In genomic region chr16:58012481-58012880, GRCh38 we compare ENCODE assay signal across 24 cellular contexts. TPM values are rescaled to one million over a fixed set of nuclear protein-coding genes. Genes with fewer than 3 reads are reported as not detected.
"Had no signal": no experiment of that assay in that cellular context is flagged by ENCODE, and none has a peak within 500 bp of the region (broad histone marks: within the 10 kb centered on the region; RNA-seq: fewer than 3 reads in every experiment).

No MANE protein-coding gene starts in this region.

- H3K27ac ChIP-seq: brain microvascular endothelial cell, coronary artery, esophagus squamous epithelium, skin epidermis, testis, upper lobe of left lung had no signal

- H3K4me3 Mint-ChIP-seq: activated CD4-positive, alpha-beta T cell treated with anti-CD3 and anti-CD28 coated beads, Interleukin-2, amount 10 ng/mL, durations not matched to agents 24 days and 14 days; activated CD8-positive, alpha-beta T cell treated with anti-CD3 and anti-CD28 coated beads, Interleukin-2, amount 10 ng/mL, durations not matched to agents 7 days and 5 days; activated naive CD4-positive, alpha-beta T cell treated with anti-CD3 and anti-CD28 coated beads, Interleukin-2, amount 10 ng/mL, durations not matched to agents 7 days and 5 days; activated naive CD8-positive, alpha-beta T cell treated with anti-CD3 and anti-CD28 coated beads, Interleukin-2, amount 50 U/mL, for 24 hours; activated T-cell treated with anti-CD3 and anti-CD28 coated beads, Interleukin-2, amount 50 U/mL, for 24 hours; stimulated activated effector memory CD8-positive, alpha-beta T cell treated with anti-CD3 and anti-CD28 coated beads, Interleukin-12 subunit alpha, Interleukin-12 subunit beta, amount 100 ng/mL, for 72 hours had no signal

- H3K27ac Mint-ChIP-seq: activated CD4-positive, alpha-beta T cell treated with anti-CD3 and anti-CD28 coated beads, Interleukin-2, amount 10 ng/mL, durations not matched to agents 24 days and 14 days; activated CD8-positive, alpha-beta T cell treated with anti-CD3 and anti-CD28 coated beads, Interleukin-2, amount 10 ng/mL, durations not matched to agents 7 days and 5 days; activated naive CD4-positive, alpha-beta T cell treated with anti-CD3 and anti-CD28 coated beads, Interleukin-2, amount 10 ng/mL, durations not matched to agents 7 days and 5 days; activated naive CD8-positive, alpha-beta T cell treated with anti-CD3 and anti-CD28 coated beads, Interleukin-2, amount 50 U/mL, for 24 hours; activated T-cell treated with anti-CD3 and anti-CD28 coated beads, Interleukin-2, amount 50 U/mL, for 24 hours; activated T-helper 2 cell treated with anti-CD3 and anti-CD28 coated beads, Interferon-gamma antibody, Interleukin-2, Interleukin-4, amounts not matched to agents 10 μg/mL and 5 μg/mL and 100 μg/mL, durations not matched to agents 14 hours and 24 hours and 36 hours; progenitor cell of endocrine pancreas; stimulated activated effector memory CD8-positive, alpha-beta T cell treated with anti-CD3 and anti-CD28 coated beads, Interleukin-12 subunit alpha, Interleukin-12 subunit beta, amount 100 ng/mL, for 72 hours had no signal

- H3K9me3 Mint-ChIP-seq: activated CD4-positive, alpha-beta T cell treated with anti-CD3 and anti-CD28 coated beads, Interleukin-2, amount 10 ng/mL, durations not matched to agents 24 days and 14 days; activated naive CD4-positive, alpha-beta T cell treated with anti-CD3 and anti-CD28 coated beads, Interleukin-2, amount 10 ng/mL, durations not matched to agents 7 days and 5 days; activated naive CD8-positive, alpha-beta T cell treated with anti-CD3 and anti-CD28 coated beads, Interleukin-2, amount 50 U/mL, for 24 hours; activated T-cell treated with anti-CD3 and anti-CD28 coated beads, Interleukin-2, amount 50 U/mL, for 24 hours; activated T-helper 2 cell treated with anti-CD3 and anti-CD28 coated beads, Interferon-gamma antibody, Interleukin-2, Interleukin-4, amounts not matched to agents 10 μg/mL and 5 μg/mL and 100 μg/mL, durations not matched to agents 14 hours and 24 hours and 36 hours; stimulated activated effector memory CD8-positive, alpha-beta T cell treated with anti-CD3 and anti-CD28 coated beads, Interleukin-12 subunit alpha, Interleukin-12 subunit beta, amount 100 ng/mL, for 72 hours had no signal

- H3K27me3 ChIP-seq: brain microvascular endothelial cell, esophagus squamous epithelium, testis, upper lobe of left lung had no signal

- ATAC-seq: activated CD8-positive, alpha-beta T cell treated with anti-CD3 and anti-CD28 coated beads, Interleukin-2, amount 10 ng/mL, durations not matched to agents 7 days and 5 days; activated naive CD8-positive, alpha-beta T cell treated with anti-CD3 and anti-CD28 coated beads, Interleukin-2, amount 50 U/mL, for 24 hours; right cardiac atrium; stimulated activated effector memory CD8-positive, alpha-beta T cell treated with anti-CD3 and anti-CD28 coated beads, Interleukin-12 subunit alpha, Interleukin-12 subunit beta, amount 100 ng/mL, for 72 hours had no signal

- H3K27me3 Mint-ChIP-seq: activated CD4-positive, alpha-beta T cell treated with anti-CD3 and anti-CD28 coated beads, Interleukin-2, amount 10 ng/mL, durations not matched to agents 24 days and 14 days; activated naive CD4-positive, alpha-beta T cell treated with anti-CD3 and anti-CD28 coated beads, Interleukin-2, amount 10 ng/mL, durations not matched to agents 7 days and 5 days; activated naive CD8-positive, alpha-beta T cell treated with anti-CD3 and anti-CD28 coated beads, Interleukin-2, amount 50 U/mL, for 24 hours; activated T-cell treated with anti-CD3 and anti-CD28 coated beads, Interleukin-2, amount 50 U/mL, for 24 hours; progenitor cell of endocrine pancreas had no signal

- DNase-seq: activated CD4-positive, alpha-beta T cell treated with anti-CD3 and anti-CD28 coated beads, Interleukin-2, amount 10 ng/mL, durations not matched to agents 24 days and 14 days; activated CD8-positive, alpha-beta T cell treated with anti-CD3 and anti-CD28 coated beads, Interleukin-2, amount 10 ng/mL, durations not matched to agents 7 days and 5 days; activated naive CD4-positive, alpha-beta T cell treated with anti-CD3 and anti-CD28 coated beads, Interleukin-2, amount 10 ng/mL, durations not matched to agents 7 days and 5 days; activated naive CD8-positive, alpha-beta T cell treated with anti-CD3 and anti-CD28 coated beads, Interleukin-2, amount 50 U/mL, for 24 hours; activated T-cell treated with anti-CD3 and anti-CD28 coated beads, Interleukin-2, amount 50 U/mL, for 24 hours; anterior cingulate cortex; brain microvascular endothelial cell; esophagus squamous epithelium; hippocampal formation; stimulated activated CD4-positive, alpha-beta T cell treated with anti-CD3 and anti-CD28 coated beads, Interleukin-4, amount 100 ng/mL, for 1 hour; T-helper 1 cell; T-helper 9 cell; testis; upper lobe of left lung had no signal

- H3K9me3 ChIP-seq: esophagus squamous epithelium, testis, upper lobe of left lung had no signal

- H3K4me1 Mint-ChIP-seq: activated CD4-positive, alpha-beta T cell treated with anti-CD3 and anti-CD28 coated beads, Interleukin-2, amount 10 ng/mL, durations not matched to agents 24 days and 14 days; activated naive CD4-positive, alpha-beta T cell treated with anti-CD3 and anti-CD28 coated beads, Interleukin-2, amount 10 ng/mL, durations not matched to agents 7 days and 5 days; activated naive CD8-positive, alpha-beta T cell treated with anti-CD3 and anti-CD28 coated beads, Interleukin-2, amount 50 U/mL, for 24 hours had no signal

- H3K4me3 ChIP-seq: coronary artery, esophagus squamous epithelium, skin epidermis, testis, upper lobe of left lung had no signal

- H3K4me1 ChIP-seq: esophagus squamous epithelium, testis, upper lobe of left lung had no signal

RNA-seq across cellular contexts. Expression of gene CNGB1, which starts 41.6 kb away (rescaled TPM):
- total RNA-seq: activated CD4-positive, alpha-beta T cell treated with anti-CD3 and anti-CD28 coated beads, Interleukin-2, amount 10 ng/mL, durations not matched to agents 24 days and 14 days; activated CD8-positive, alpha-beta T cell treated with anti-CD3 and anti-CD28 coated beads, Interleukin-2, amount 10 ng/mL, durations not matched to agents 7 days and 5 days; activated T-helper 2 cell treated with anti-CD3 and anti-CD28 coated beads, Interferon-gamma antibody, Interleukin-2, Interleukin-4, amounts not matched to agents 10 μg/mL and 5 μg/mL and 100 μg/mL, durations not matched to agents 14 hours and 24 hours and 36 hours; kidney epithelial cell; lower leg skin; mesenteric fat pad; osteoblast; progenitor cell of endocrine pancreas; right cardiac atrium had no signal
- polyA plus RNA-seq: right cardiac atrium had no signal
